Comparison of ENCODE assay signal across 11 cellular contexts in the genomic region with DNA sequence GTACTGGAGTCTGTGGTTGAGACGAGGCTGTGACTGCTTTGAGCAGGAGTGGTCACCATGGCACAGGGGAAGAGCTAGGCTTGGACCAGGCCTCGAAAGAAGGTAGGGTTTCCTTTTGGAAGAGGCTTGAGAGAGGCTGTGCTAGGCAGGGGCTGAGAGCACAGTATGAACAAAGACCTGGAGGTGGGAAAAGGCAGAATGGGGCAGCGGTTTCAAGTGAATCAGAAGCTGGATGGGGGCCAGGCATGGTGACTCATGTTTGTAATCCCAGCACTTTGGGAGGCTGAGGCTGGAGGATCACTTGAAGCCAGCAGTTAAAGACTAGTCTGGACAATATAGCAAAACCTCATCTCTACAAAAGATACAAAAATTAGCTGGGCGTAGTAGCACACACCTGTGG.
DNase-seq lines count a peak whose midpoint lies in the region; ATAC-seq and TF ChIP-seq lines count a peak whose summit lies in the region.
"Had no signal": no experiment of that assay in that cellular context is flagged by ENCODE, and none has a peak within 500 bp of the region (broad histone marks: within the 10 kb centered on the region; RNA-seq: fewer than 3 reads in every experiment).

No MANE protein-coding gene starts in this region.

- H3K4me3 ChIP-seq in SK-N-SH (ENCODE audit: low read depth in 2 of 2, low read length in 1 of 2): no peak overlapping the region
- no peak overlapping the region for H3K4me3 ChIP-seq in fibroblast of pulmonary artery (replicated peaks; ENCODE audit: low read depth, low read length)
- H3K4me3 ChIP-seq: SK-N-MC, tibial nerve had no signal

- H3F3A ChIP-seq in SK-N-SH (replicated peaks; ENCODE audit: insufficient read depth): peaks cover 35% of the 10 kb centered on the region

- H3K4me1 ChIP-seq in SK-N-SH (ENCODE audit: control insufficient read depth in 1 of 2, insufficient read depth in 2 of 2, low read depth in 1 of 2, low read length in 1 of 2): peaks cover 0 to 4% of the 10 kb centered on the region in 2 experiments; a peak in 1 of 4 replicates
- H3K4me1 ChIP-seq: tibial nerve had no signal

- no peak overlapping the region for H3K4me2 ChIP-seq in SK-N-SH

- peak; percentile 12 for DNase-seq in stimulated activated CD4-positive, alpha-beta T cell treated with anti-CD3 and anti-CD28 coated beads, Interleukin-15, amount 100 ng/mL, for 24 hours
- no peak for DNase-seq in stimulated activated CD4-positive, alpha-beta T cell treated with anti-CD3 and anti-CD28 coated beads, Interleukin-12 subunit alpha, Interleukin-12 subunit beta, amount 100 ng/mL, for 4 hours
- DNase-seq in SK-N-SH: no peak
- peak; percentile 91 for DNase-seq in fibroblast of pulmonary artery (ENCODE audit: low read depth)
- DNase-seq in activated CD4-positive, CD25-positive, alpha-beta regulatory T cell (lab: John Stamatoyannopoulos, UW): no peak
- DNase-seq in putamen (ENCODE audit: low spot score): no peak
- DNase-seq: cortex of kidney had no signal

- TF ChIP-seq CTCF in SK-N-SH (IDR thresholded peaks at IDR 0.05) (no peak), fibroblast of pulmonary artery (IDR thresholded peaks at IDR 0.05; ENCODE audit: low read length, missing control alignments) (no peak)

- ATAC-seq in GM21515 (IDR thresholded peaks at IDR 0.05; ENCODE audit: unreplicated experiment) (no peak), GM21576 (IDR thresholded peaks at IDR 0.05; ENCODE audit: unreplicated experiment) (no peak)

- H3K9me3 ChIP-seq in SK-N-SH: no peaks in the 10 kb centered on the region; the same call in 1 of the 2 replicates

- H3K9ac ChIP-seq in SK-N-SH: no peak overlapping the region; the same call in 1 of the 2 replicates

- H3K27ac ChIP-seq in SK-N-SH (ENCODE audit: low read depth in 2 of 2, low read length in 1 of 2): peak overlapping the region in 1 of 2 experiments; percentile 72; a peak in 2 of 4 replicates
- H3K27ac ChIP-seq: SK-N-MC had no signal

- H3K36me3 ChIP-seq in SK-N-SH (replicated peaks in 1 of 2; ENCODE audit: control insufficient read depth in 1 of 2, insufficient read depth in 2 of 2, low read length in 1 of 2): peaks cover 0 to 70% of the 10 kb centered on the region in 2 experiments

- H2AFZ ChIP-seq in SK-N-SH (ENCODE audit: low read depth): no peak overlapping the region

- CTCF ChIA-PET in SK-N-SH (lab: Yijun Ruan, JAX): interaction anchor here (0.6 to 1.0 kb wide), 3 partner anchors 10 to 41 kb away, joined by 3 read pairs; no protein-coding TSS in a partner anchor

- H3K79me2 ChIP-seq in SK-N-SH (ENCODE audit: insufficient read depth): peaks cover 12% of the 10 kb centered on the region

- no peak for TF ChIP-seq RAD21 in SK-N-SH (IDR thresholded peaks at IDR 0.05; ENCODE audit: low read length)

- WGBS in SK-N-SH (ENCODE audit: low lambda C conversion rate): 46% methylated on average over 4 of the region's 4 CpGs

- H4K20me1 ChIP-seq in SK-N-SH (ENCODE audit: insufficient read depth): no peaks in the 10 kb centered on the region

- no peaks in the 10 kb centered on the region for H3K9me2 ChIP-seq in SK-N-SH

- TF ChIP-seq EP300 in SK-N-SH (IDR thresholded peaks at IDR 0.05; ENCODE audit: borderline replicate concordance in 1 of 2, low read depth in 1 of 2, low read length in 1 of 2): no peak; a peak in 1 of 4 replicates

- no peaks in the 10 kb centered on the region for H3K27me3 ChIP-seq in SK-N-SH (ENCODE audit: insufficient read depth)
- H3K27me3 ChIP-seq: tibial nerve had no signal

- POLR2A ChIA-PET in SK-N-SH (lab: Yijun Ruan, JAX): no interaction called here

TF ChIP-seq in SK-N-SH, 30 proteins besides CTCF, POLR2A, EP300 and RAD21 (continues in another document):
- no peak for TF ChIP-seq EZH2phosphoT487 (IDR thresholded peaks at IDR 0.05; ENCODE audit: borderline replicate concordance, low read depth)
- TF ChIP-seq FOXJ3 (CRISPR knock-in tag; IDR thresholded peaks at IDR 0.05): no peak
- TF ChIP-seq CHD2 (IDR thresholded peaks at IDR 0.05; ENCODE audit: low read length, partially characterized antibody): no peak
- no peak for TF ChIP-seq RFX5 (IDR thresholded peaks at IDR 0.05; ENCODE audit: low read length)
- TF ChIP-seq SIN3A (IDR thresholded peaks at IDR 0.05; ENCODE audit: borderline replicate concordance, low read depth, low read length): no peak
- TF ChIP-seq NFIC (IDR thresholded peaks at IDR 0.05; ENCODE audit: borderline replicate concordance): peak; percentile 98
- no peak for TF ChIP-seq GATA2 (CRISPR knock-in tag; IDR thresholded peaks at IDR 0.05)
- no peak for TF ChIP-seq FOXM1 (IDR thresholded peaks at IDR 0.05; ENCODE audit: low read depth)
- TF ChIP-seq, protein P1, sequence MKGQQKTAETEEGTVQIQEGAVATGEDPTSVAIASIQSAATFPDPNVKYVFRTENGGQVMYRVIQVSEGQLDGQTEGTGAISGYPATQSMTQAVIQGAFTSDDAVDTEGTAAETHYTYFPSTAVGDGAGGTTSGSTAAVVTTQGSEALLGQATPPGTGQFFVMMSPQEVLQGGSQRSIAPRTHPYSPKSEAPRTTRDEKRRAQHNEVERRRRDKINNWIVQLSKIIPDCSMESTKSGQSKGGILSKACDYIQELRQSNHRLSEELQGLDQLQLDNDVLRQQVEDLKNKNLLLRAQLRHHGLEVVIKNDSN (IDR thresholded peaks at IDR 0.05; ENCODE audit: borderline replicate concordance, low read depth): no peak
- TF ChIP-seq YY1 (IDR thresholded peaks at IDR 0.05; ENCODE audit: low read depth): no peak
- TF ChIP-seq TCF12 (IDR thresholded peaks at IDR 0.05): peak; percentile 50; the same call in 1 of the 2 replicates
- TF ChIP-seq, protein P2, sequence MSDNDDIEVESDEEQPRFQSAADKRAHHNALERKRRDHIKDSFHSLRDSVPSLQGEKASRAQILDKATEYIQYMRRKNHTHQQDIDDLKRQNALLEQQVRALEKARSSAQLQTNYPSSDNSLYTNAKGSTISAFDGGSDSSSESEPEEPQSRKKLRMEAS (IDR thresholded peaks at IDR 0.05; ENCODE audit: low read depth): peak; percentile 75; the same call in 1 of the 2 replicates
- TF ChIP-seq POLR2AphosphoS5 (IDR thresholded peaks at IDR 0.05; ENCODE audit: low read depth, low read length): no peak
- TF ChIP-seq, protein P3, sequence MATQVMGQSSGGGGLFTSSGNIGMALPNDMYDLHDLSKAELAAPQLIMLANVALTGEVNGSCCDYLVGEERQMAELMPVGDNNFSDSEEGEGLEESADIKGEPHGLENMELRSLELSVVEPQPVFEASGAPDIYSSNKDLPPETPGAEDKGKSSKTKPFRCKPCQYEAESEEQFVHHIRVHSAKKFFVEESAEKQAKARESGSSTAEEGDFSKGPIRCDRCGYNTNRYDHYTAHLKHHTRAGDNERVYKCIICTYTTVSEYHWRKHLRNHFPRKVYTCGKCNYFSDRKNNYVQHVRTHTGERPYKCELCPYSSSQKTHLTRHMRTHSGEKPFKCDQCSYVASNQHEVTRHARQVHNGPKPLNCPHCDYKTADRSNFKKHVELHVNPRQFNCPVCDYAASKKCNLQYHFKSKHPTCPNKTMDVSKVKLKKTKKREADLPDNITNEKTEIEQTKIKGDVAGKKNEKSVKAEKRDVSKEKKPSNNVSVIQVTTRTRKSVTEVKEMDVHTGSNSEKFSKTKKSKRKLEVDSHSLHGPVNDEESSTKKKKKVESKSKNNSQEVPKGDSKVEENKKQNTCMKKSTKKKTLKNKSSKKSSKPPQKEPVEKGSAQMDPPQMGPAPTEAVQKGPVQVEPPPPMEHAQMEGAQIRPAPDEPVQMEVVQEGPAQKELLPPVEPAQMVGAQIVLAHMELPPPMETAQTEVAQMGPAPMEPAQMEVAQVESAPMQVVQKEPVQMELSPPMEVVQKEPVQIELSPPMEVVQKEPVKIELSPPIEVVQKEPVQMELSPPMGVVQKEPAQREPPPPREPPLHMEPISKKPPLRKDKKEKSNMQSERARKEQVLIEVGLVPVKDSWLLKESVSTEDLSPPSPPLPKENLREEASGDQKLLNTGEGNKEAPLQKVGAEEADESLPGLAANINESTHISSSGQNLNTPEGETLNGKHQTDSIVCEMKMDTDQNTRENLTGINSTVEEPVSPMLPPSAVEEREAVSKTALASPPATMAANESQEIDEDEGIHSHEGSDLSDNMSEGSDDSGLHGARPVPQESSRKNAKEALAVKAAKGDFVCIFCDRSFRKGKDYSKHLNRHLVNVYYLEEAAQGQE (IDR thresholded peaks at IDR 0.05; ENCODE audit: low read depth, low read length): 0 out of 2 replicates have a peak, but pooled peaks have one; percentile 8
- TF ChIP-seq, protein P4, sequence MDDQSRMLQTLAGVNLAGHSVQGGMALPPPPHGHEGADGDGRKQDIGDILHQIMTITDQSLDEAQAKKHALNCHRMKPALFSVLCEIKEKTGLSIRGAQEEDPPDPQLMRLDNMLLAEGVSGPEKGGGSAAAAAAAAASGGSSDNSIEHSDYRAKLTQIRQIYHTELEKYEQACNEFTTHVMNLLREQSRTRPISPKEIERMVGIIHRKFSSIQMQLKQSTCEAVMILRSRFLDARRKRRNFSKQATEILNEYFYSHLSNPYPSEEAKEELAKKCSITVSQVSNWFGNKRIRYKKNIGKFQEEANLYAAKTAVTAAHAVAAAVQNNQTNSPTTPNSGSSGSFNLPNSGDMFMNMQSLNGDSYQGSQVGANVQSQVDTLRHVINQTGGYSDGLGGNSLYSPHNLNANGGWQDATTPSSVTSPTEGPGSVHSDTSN (IDR thresholded peaks at IDR 0.05): no peak
- TF ChIP-seq ELF1 (IDR thresholded peaks at IDR 0.05): no peak
- TF ChIP-seq MEF2A (IDR thresholded peaks at IDR 0.05; ENCODE audit: borderline replicate concordance, low read depth): no peak
- no peak for TF ChIP-seq RCOR1 (IDR thresholded peaks at IDR 0.05; ENCODE audit: low read length)
- TF ChIP-seq, protein P5, sequence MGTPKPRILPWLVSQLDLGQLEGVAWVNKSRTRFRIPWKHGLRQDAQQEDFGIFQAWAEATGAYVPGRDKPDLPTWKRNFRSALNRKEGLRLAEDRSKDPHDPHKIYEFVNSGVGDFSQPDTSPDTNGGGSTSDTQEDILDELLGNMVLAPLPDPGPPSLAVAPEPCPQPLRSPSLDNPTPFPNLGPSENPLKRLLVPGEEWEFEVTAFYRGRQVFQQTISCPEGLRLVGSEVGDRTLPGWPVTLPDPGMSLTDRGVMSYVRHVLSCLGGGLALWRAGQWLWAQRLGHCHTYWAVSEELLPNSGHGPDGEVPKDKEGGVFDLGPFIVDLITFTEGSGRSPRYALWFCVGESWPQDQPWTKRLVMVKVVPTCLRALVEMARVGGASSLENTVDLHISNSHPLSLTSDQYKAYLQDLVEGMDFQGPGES (IDR thresholded peaks at IDR 0.05; ENCODE audit: low read depth, low read length): no peak
- TF ChIP-seq JUND (IDR thresholded peaks at IDR 0.05): peak; percentile 94
- TF ChIP-seq GABPA (IDR thresholded peaks at IDR 0.05; ENCODE audit: low read depth): no peak
- no peak for TF ChIP-seq RXRA (IDR thresholded peaks at IDR 0.05; ENCODE audit: borderline replicate concordance, low read depth)
- peak; percentile 96 for TF ChIP-seq FOSL2 (IDR thresholded peaks at IDR 0.05; ENCODE audit: borderline replicate concordance, low read depth)
- no peak for TF ChIP-seq NRF1 (IDR thresholded peaks at IDR 0.05; ENCODE audit: low read depth, low read length)
- no peak for TF ChIP-seq MXI1 (IDR thresholded peaks at IDR 0.05; ENCODE audit: low read depth, low read length)

Comparison
In these comparisons a context has a peak if more than half of its experiments do, and no peak if none do; other contexts are left out.
1. DNase-seq: peak in stimulated activated CD4-positive, alpha-beta T cell treated with anti-CD3 and anti-CD28 coated beads, Interleukin-15, amount 100 ng/mL, for 24 hours (single experiment) and fibroblast of pulmonary artery (single experiment); none in stimulated activated CD4-positive, alpha-beta T cell treated with anti-CD3 and anti-CD28 coated beads, Interleukin-12 subunit alpha, Interleukin-12 subunit beta, amount 100 ng/mL, for 4 hours (single experiment), SK-N-SH (single experiment), activated CD4-positive, CD25-positive, alpha-beta regulatory T cell (0 of 4) and putamen (single experiment).